Comparison of ENCODE assay signal across 9 cellular contexts in genomic region chr15:73527598-73527997, GRCh38.
"Had no signal": no experiment of that assay in that cellular context is flagged by ENCODE, and none has a peak within 500 bp of the region (broad histone marks: within the 10 kb centered on the region; RNA-seq: fewer than 3 reads in every experiment).

No MANE protein-coding gene starts in this region.

- H3K9ac ChIP-seq: KMS-11 had no signal

- H3K4me1 Mint-ChIP-seq: IgD-negative memory B cell had no signal

- ATAC-seq: HepG2 had no signal

- H3K27ac Mint-ChIP-seq: IgD-negative memory B cell had no signal

- FAIRE-seq: HepG2, HTR-8/SVneo had no signal

- H3K27ac ChIP-seq: HL-60, KMS-11 had no signal

- H3K36me3 Mint-ChIP-seq: IgD-negative memory B cell had no signal

- H3K4me3 Mint-ChIP-seq: IgD-negative memory B cell had no signal

- H3K4me2 ChIP-seq: KMS-11 had no signal

- DNase-seq: IMR-90, Karpas-422, KBM-7, KG1 had no signal
